Comparison of ENCODE assay signal across 8 cellular contexts in genomic region chr1:205680073-205680851, GRCh38. TPM values are rescaled to one million over a fixed set of nuclear protein-coding genes. Genes with fewer than 3 reads are reported as not detected.
DNase-seq lines count a peak whose midpoint lies in the region; ATAC-seq and TF ChIP-seq lines count a peak whose summit lies in the region.

Gene SLC45A3, minus strand, starts transcription at chr1:205680509. Its CDS starts 15,853 bp downstream, at chr1:205664656.

- peaks cover 27% of the 10 kb centered on the region for H3K27me3 Mint-ChIP-seq in CD4-positive, alpha-beta T cell

- H3K36me3 ChIP-seq in SK-N-MC (ENCODE audit: insufficient read depth, low read length) (no peaks in the 10 kb centered on the region), breast epithelium (no peaks in the 10 kb centered on the region), kidney epithelial cell (ENCODE audit: control insufficient read depth, insufficient read depth, low read length) (no peaks in the 10 kb centered on the region)

- H3K9me3 Mint-ChIP-seq in CD4-positive, alpha-beta T cell = no peaks in the 10 kb centered on the region

- POLR2A ChIA-PET in CD4-positive, alpha-beta T cell (lab: Charles Lee) = interaction anchor here (0.5 to 1.1 kb wide), 4 partner anchors 49 to 90 kb away, joined by 3 read pairs; no protein-coding TSS in a partner anchor
- POLR2A ChIA-PET in HEK293T (lab: Yijun Ruan, JAX) = interaction anchor here (1.2 kb wide), 1 partner anchor 23 kb away, joined by 3 read pairs; no protein-coding TSS in a partner anchor

- H3K27me3 ChIP-seq in CD4-positive, alpha-beta T cell (ENCODE audit: control insufficient read depth, insufficient read depth, low read length) = no peaks in the 10 kb centered on the region
- H3K27me3 ChIP-seq in breast epithelium = no peaks in the 10 kb centered on the region
- H3K27me3 ChIP-seq in kidney epithelial cell (ENCODE audit: control insufficient read depth, insufficient read depth, low read length) = no peaks in the 10 kb centered on the region

- TF ChIP-seq CTCF in CD4-positive, alpha-beta T cell (IDR thresholded peaks at IDR 0.05) = no peak
- TF ChIP-seq CTCF in breast epithelium (IDR thresholded peaks at IDR 0.05) = no peak
- no peak for TF ChIP-seq CTCF in kidney epithelial cell (IDR thresholded peaks at IDR 0.05; ENCODE audit: insufficient read depth, low read length, poor library complexity, severe bottlenecking)

- H3K9ac ChIP-seq in SK-N-MC (ENCODE audit: insufficient read length) = peak within 1 kb of the TSS; percentile 53

- H3K9me3 ChIP-seq in CD4-positive, alpha-beta T cell (ENCODE audit: control insufficient read depth, low read length) = no peaks in the 10 kb centered on the region
- H3K9me3 ChIP-seq in SK-N-MC (ENCODE audit: low read depth, low read length) (no peaks in the 10 kb centered on the region), breast epithelium (no peaks in the 10 kb centered on the region)

- intact Hi-C loops in CD4-positive, alpha-beta T cell (cut with DNase I, micrococcal nuclease) = no loop called here
- intact Hi-C loops in breast epithelium (cut with DNase I; ENCODE audit: low total_unique reads) = no loop called here

- peak within 1 kb of the TSS; percentile 80 for H3K4me3 Mint-ChIP-seq in CD4-positive, alpha-beta T cell

- TF ChIP-seq POLR2A in breast epithelium (IDR thresholded peaks at IDR 0.05) = no peak

- peaks cover 0 to 6% of the 10 kb centered on the region in 2 donors for H3K4me1 ChIP-seq in breast epithelium

- ATAC-seq in CD4-positive, alpha-beta T cell (ENCODE audit: poor library complexity) = peak; percentile 71
- ATAC-seq in HG02571 (IDR thresholded peaks at IDR 0.05; ENCODE audit: unreplicated experiment) = no peak

- no peaks in the 10 kb centered on the region for H3K36me3 Mint-ChIP-seq in CD4-positive, alpha-beta T cell (ENCODE audit: low read depth)

- peak in 8 of 10 experiments; percentile 8 to 51 (median 25) for DNase-seq in CD4-positive, alpha-beta T cell
- DNase-seq in HEK293T (ENCODE audit: extremely low spot score) (peak; percentile 69), SK-N-MC (ENCODE audit: low read depth, low spot score) (no peak), breast epithelium (ENCODE audit: low spot score in 2 of 2) (no peak), kidney epithelial cell (ENCODE audit: low read depth) (no peak), T-helper 9 cell (no peak)
- DNase-seq in stimulated activated CD4-positive, alpha-beta T cell treated with anti-CD3 and anti-CD28 coated beads, Interleukin-2, amount 100 ng/mL, for 4 hours (ENCODE audit: low read depth) = peak; percentile 35

- H3K27ac Mint-ChIP-seq in CD4-positive, alpha-beta T cell = no peak within 1 kb of the TSS

- H3K27ac ChIP-seq in CD4-positive, alpha-beta T cell (ENCODE audit: low read depth, low read length) = no peak within 1 kb of the TSS
- H3K27ac ChIP-seq in SK-N-MC = no peak within 1 kb of the TSS
- H3K27ac ChIP-seq in breast epithelium = peak within 1 kb of the TSS; percentile 60 to 62

- H3K4me1 Mint-ChIP-seq in CD4-positive, alpha-beta T cell (ENCODE audit: low read depth) = peaks cover 13% of the 10 kb centered on the region

- H3K4me3 ChIP-seq in SK-N-MC (peak within 1 kb of the TSS; percentile 88), breast epithelium (peak within 1 kb of the TSS; percentile 50 to 78 (median 71)), kidney epithelial cell (ENCODE audit: low read depth, low read length) (peak within 1 kb of the TSS; percentile 74)

- CTCF ChIA-PET in CD4-positive, alpha-beta T cell (lab: Charles Lee) = interaction anchor here (0.7 to 2.1 kb wide), 2 partner anchors 23 to 88 kb away, joined by 3 to 6 read pairs; no protein-coding TSS in a partner anchor
- CTCF ChIA-PET in HEK293T (lab: Yijun Ruan, JAX) = interaction anchor here (0.6 to 1.8 kb wide), 4 partner anchors 10 to 106 kb away, joined by 3 to 8 read pairs (median 4); no protein-coding TSS in a partner anchor

TF ChIP-seq in HEK293T, 16 proteins besides CTCF, POLR2A, EP300 and RAD21:
- TF ChIP-seq L3MBTL2 (conservative IDR thresholded peaks at IDR 0.05) = peak; percentile 11; the same call in 1 of the 2 replicates
- no peak for TF ChIP-seq SP1 (IDR thresholded peaks at IDR 0.05)
- no peak for TF ChIP-seq FOXK2 (IDR thresholded peaks at IDR 0.05)
- no peak for TF ChIP-seq ZNF384 (IDR thresholded peaks at IDR 0.05)
- TF ChIP-seq FOXM1 (IDR thresholded peaks at IDR 0.05; ENCODE audit: borderline replicate concordance) = no peak
- TF ChIP-seq FOXA1 (IDR thresholded peaks at IDR 0.05) = no peak
TF ChIP-seq in HEK293T: peak in this region for 1.

RNA-seq across cellular contexts. Expression of gene SLC45A3, which starts in this region (rescaled TPM):
- under 1 TPM in 1 of 2 experiments, not detected in 1; 0.11 TPM for total RNA-seq in CD4-positive, alpha-beta T cell
- total RNA-seq in breast epithelium = 1 to 10 TPM; 1.3 to 2.9 (median 1.6) TPM
- 8.5 and 9.3 TPM in 2 replicates for total RNA-seq in kidney epithelial cell

Comparison
In these comparisons a context has a peak if more than half of its experiments do, and no peak if none do; other contexts are left out.
1. Peak in DNase-seq and ATAC-seq in CD4-positive, alpha-beta T cell; RNA of the gene not detected or under 1 TPM.
2. DNase-seq: peak in HEK293T (single experiment) and stimulated activated CD4-positive, alpha-beta T cell treated with anti-CD3 and anti-CD28 coated beads, Interleukin-2, amount 100 ng/mL, for 4 hours (single experiment); none in SK-N-MC (single experiment), breast epithelium (0 of 2), kidney epithelial cell (single experiment) and T-helper 9 cell (single experiment).
3. H3K27ac ChIP-seq: peak in breast epithelium (2 of 2); none in CD4-positive, alpha-beta T cell (single experiment) and SK-N-MC (single experiment).
4. Peak in every context shown above with its lines, with median percentiles within 50 percentile points of each other: H3K4me3 ChIP-seq.